Comparison of ENCODE assay signal across 8 cellular contexts in the genomic region with DNA sequence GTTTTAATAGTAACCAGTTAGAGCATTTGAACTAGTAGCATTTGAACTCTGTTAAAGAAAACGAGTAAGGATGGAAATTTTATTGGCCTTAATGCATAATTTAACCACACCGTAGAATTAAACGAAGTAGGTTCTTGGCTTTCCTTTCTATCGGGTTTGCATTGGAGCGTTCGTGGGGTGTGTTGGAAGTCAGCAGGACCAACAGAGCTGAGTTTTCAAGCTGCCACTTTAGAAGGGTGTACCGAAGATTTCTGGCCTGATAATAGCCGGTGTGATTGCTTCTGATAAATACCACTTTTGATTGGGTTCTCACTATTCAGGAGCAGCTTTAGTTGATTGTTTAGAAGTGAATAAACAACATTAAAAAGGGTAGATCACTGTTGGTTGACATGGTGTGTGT. TPM values are rescaled to one million over a fixed set of nuclear protein-coding genes. Genes with fewer than 3 reads are reported as not detected.
DNase-seq lines count a peak whose midpoint lies in the region; ATAC-seq, FAIRE-seq and TF ChIP-seq lines count a peak whose summit lies in the region.

No MANE protein-coding gene starts in this region.

- no peak for TF ChIP-seq POLR2A in A549 (IDR thresholded peaks at IDR 0.05; ENCODE audit: low read length)

- 10% methylated on average over 8 of the region's 8 CpGs for WGBS in A549 (ENCODE audit: missing lambda C conversion rate)
- 8% methylated on average over 8 of the region's 8 CpGs for WGBS in right cardiac atrium

- ATAC-seq in A549 (0 out of 6 replicates have a peak, but pooled peaks of 1 of the 2 experiments have one; percentile 8), right cardiac atrium (no peak), HG03354 (IDR thresholded peaks at IDR 0.05; ENCODE audit: poor library complexity, severe bottlenecking, unreplicated experiment) (no peak)

- POLR2A ChIA-PET in A549 (lab: Yijun Ruan, JAX): interaction anchor here (0.5 kb wide), 1 partner anchor 32 kb away, joined by 3 read pairs; no protein-coding TSS in a partner anchor

- no peak for DNase-seq in A549 (ENCODE audit: low read depth in 1 of 2, low spot score in 1 of 2)
- no peak for DNase-seq in GM12864 (ENCODE audit: low read depth)
- DNase-seq in right cardiac atrium: no peak
- no peak for DNase-seq in cortex of kidney (lab: John Stamatoyannopoulos, UW)
- no peak for DNase-seq in SHP77 treated with DMSO at 0.1 percent for 48 hours (lab: John Stamatoyannopoulos, UW)

- no peaks in the 10 kb centered on the region for H3K36me3 ChIP-seq in skeletal muscle tissue (ENCODE audit: control insufficient read depth in 3 of 3, insufficient read depth in 3 of 3, low read length in 3 of 3)

- peak overlapping the region; percentile 94 for H3K4me3 ChIP-seq in A549
- H3K4me3 ChIP-seq in GM12864 (ENCODE audit: low read depth, low read length): peak overlapping the region; percentile 79
- H3K4me3 ChIP-seq in right cardiac atrium (ENCODE audit: low read length): peak overlapping the region; percentile 84
- H3K4me3 ChIP-seq in skeletal muscle tissue (ENCODE audit: low read length in 3 of 3): peak overlapping the region; percentile 82 to 92 (median 84)

- TF ChIP-seq CTCF in A549 (IDR thresholded peaks at IDR 0.05) (no peak), GM12864 (IDR thresholded peaks at IDR 0.05; ENCODE audit: low read depth, low read length, missing control alignments) (no peak), VCaP (conservative IDR thresholded peaks at IDR 0.05) (no peak)

- CTCF ChIA-PET in A549 (lab: Yijun Ruan, JAX): interaction anchor here (0.6 to 1.3 kb wide), 4 partner anchors 9 to 326 kb away, joined by 3 to 4 read pairs (median 3); no protein-coding TSS in a partner anchor

- peak overlapping the region; percentile 93 for H3K4me2 ChIP-seq in A549

- peak overlapping the region; percentile 75 to 88 (median 83) for H3K9ac ChIP-seq in skeletal muscle tissue (ENCODE audit: low read depth in 1 of 3, low read length in 3 of 3)

- intact Hi-C loops in right cardiac atrium (cut with DNase I): loop anchor here in 1 of 4 donors (5.0 kb wide), 1 partner anchor 46 kb away; no protein-coding TSS in a partner anchor

- TF ChIP-seq RAD21 in A549 (conservative IDR thresholded peaks at IDR 0.05 in 1 of 2, IDR thresholded peaks at IDR 0.05 in 1 of 2): no peak

- no peak for FAIRE-seq in A549 (lab: Jason Lieb, UNC)

- H3K4me1 ChIP-seq in A549 (peaks cover 14% of the 10 kb centered on the region; the same call in 2 of the 3 replicates), right cardiac atrium (ENCODE audit: control insufficient read depth, insufficient read depth, low read length) (no peaks in the 10 kb centered on the region), skeletal muscle tissue (ENCODE audit: control insufficient read depth in 3 of 3, insufficient read depth in 3 of 3, low read length in 3 of 3) (peaks cover 5 to 8% (median 7%) of the 10 kb centered on the region in 3 donors)

- H3K27ac ChIP-seq in A549 (peak overlapping the region; percentile 84 to 97; a peak in 4 of 6 replicates), VCaP (peak overlapping the region; percentile 55), right cardiac atrium (ENCODE audit: low read length) (no peak overlapping the region), skeletal muscle tissue (ENCODE audit: low read depth, low read length) (peak overlapping the region; percentile 78)

- H3K9me3 ChIP-seq in A549 (no peaks in the 10 kb centered on the region), right cardiac atrium (ENCODE audit: control insufficient read depth, low read length) (no peaks in the 10 kb centered on the region), skeletal muscle tissue (ENCODE audit: control insufficient read depth in 3 of 3, low read length in 3 of 3) (no peaks in the 10 kb centered on the region)

- H3K27me3 ChIP-seq in right cardiac atrium (ENCODE audit: control insufficient read depth, insufficient read depth): no peaks in the 10 kb centered on the region
- no peaks in the 10 kb centered on the region for H3K27me3 ChIP-seq in skeletal muscle tissue (ENCODE audit: control insufficient read depth in 3 of 3, insufficient read depth in 3 of 3, low read length in 3 of 3)

- no peak for TF ChIP-seq EP300 in A549 (IDR thresholded peaks at IDR 0.05)

TF ChIP-seq in A549, 52 proteins besides CTCF, POLR2A, EP300 and RAD21:
- TF ChIP-seq CEBPB (IDR thresholded peaks at IDR 0.05): no peak
- TF ChIP-seq ZC3H11A (IDR thresholded peaks at IDR 0.05): no peak
- no peak for TF ChIP-seq MAFK (IDR thresholded peaks at IDR 0.05; ENCODE audit: partially characterized antibody)
- no peak for TF ChIP-seq HOXB5 (CRISPR knock-in tag; IDR thresholded peaks at IDR 0.05)
- TF ChIP-seq, protein P1, sequence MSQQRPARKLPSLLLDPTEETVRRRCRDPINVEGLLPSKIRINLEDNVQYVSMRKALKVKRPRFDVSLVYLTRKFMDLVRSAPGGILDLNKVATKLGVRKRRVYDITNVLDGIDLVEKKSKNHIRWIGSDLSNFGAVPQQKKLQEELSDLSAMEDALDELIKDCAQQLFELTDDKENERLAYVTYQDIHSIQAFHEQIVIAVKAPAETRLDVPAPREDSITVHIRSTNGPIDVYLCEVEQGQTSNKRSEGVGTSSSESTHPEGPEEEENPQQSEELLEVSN (IDR thresholded peaks at IDR 0.05; ENCODE audit: borderline replicate concordance, low read depth): no peak
- TF ChIP-seq HOXA7 (CRISPR knock-in tag; IDR thresholded peaks at IDR 0.05): no peak
- no peak for TF ChIP-seq CHD2 (IDR thresholded peaks at IDR 0.05; ENCODE audit: low read length, partially characterized antibody)
- TF ChIP-seq, protein P2, sequence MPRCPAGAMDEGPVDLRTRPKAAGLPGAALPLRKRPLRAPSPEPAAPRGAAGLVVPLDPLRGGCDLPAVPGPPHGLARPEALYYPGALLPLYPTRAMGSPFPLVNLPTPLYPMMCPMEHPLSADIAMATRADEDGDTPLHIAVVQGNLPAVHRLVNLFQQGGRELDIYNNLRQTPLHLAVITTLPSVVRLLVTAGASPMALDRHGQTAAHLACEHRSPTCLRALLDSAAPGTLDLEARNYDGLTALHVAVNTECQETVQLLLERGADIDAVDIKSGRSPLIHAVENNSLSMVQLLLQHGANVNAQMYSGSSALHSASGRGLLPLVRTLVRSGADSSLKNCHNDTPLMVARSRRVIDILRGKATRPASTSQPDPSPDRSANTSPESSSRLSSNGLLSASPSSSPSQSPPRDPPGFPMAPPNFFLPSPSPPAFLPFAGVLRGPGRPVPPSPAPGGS (IDR thresholded peaks at IDR 0.05): no peak
- TF ChIP-seq, protein P3, sequence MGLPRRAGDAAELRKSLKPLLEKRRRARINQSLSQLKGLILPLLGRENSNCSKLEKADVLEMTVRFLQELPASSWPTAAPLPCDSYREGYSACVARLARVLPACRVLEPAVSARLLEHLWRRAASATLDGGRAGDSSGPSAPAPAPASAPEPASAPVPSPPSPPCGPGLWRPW (IDR thresholded peaks at IDR 0.05): no peak

RNA-seq across cellular contexts. Expression of a gene that starts 1.1 kb away (rescaled TPM):
- polyA plus RNA-seq in A549 (2011; rRNA removed): 21.9 and 23.3 TPM in 2 replicates
- polyA plus RNA-seq in A549 (2012; cell fraction: cytosol; rRNA removed): 7.2 and 7.7 TPM in 2 replicates
- polyA plus RNA-seq in A549 (2012; cell fraction: nucleus; rRNA removed): 2.8 and 4.6 TPM in 2 replicates
- polyA plus RNA-seq in A549 (2017; fragmentation: RNase III; extraction: RNeasy Plus Mini Kit Qiagen cat#74134 plus additional on column Dnase treatment): 13.5 to 13.6 TPM (median 13.5 TPM) in 3 replicates
- polyA minus RNA-seq in A549 (2011; rRNA and poly(A)+ RNA removed): 9.4 and 13.0 TPM in 2 replicates
- 10 to 100 TPM in 3 of 4 donors, 1 to 10 TPM in 1; 6.3 to 14.5 (median 10.9) TPM for total RNA-seq in right cardiac atrium
- 4.5 TPM for polyA plus RNA-seq in right cardiac atrium
- 67.3 TPM for total RNA-seq in skeletal muscle tissue

RNA-seq across cellular contexts. Expression of a gene that starts 21.0 kb away (rescaled TPM):
- polyA plus RNA-seq in A549 (2011; rRNA removed) (0.56 and 1.1 TPM in 2 replicates), A549 (2017; fragmentation: RNase III; extraction: RNeasy Plus Mini Kit Qiagen cat#74134 plus additional on column Dnase treatment) (0.72 to 1.3 TPM (median 1.2 TPM) in 3 replicates), right cardiac atrium (not detected)
- polyA plus RNA-seq in A549 (2012; cell fraction: cytosol; rRNA removed): 0.27 and 0.32 TPM in 2 replicates
- polyA plus RNA-seq in A549 (2012; cell fraction: nucleus; rRNA removed): 0.28 TPM in 1 of 2 replicates, not detected in the other
- 0.66 TPM in 1 of 2 replicates, not detected in the other for polyA minus RNA-seq in A549 (2011; rRNA and poly(A)+ RNA removed)
- total RNA-seq in right cardiac atrium (not detected), skeletal muscle tissue (under 0.01 TPM)
